ENCODE assay signal across 12 cellular contexts in the genomic region with DNA sequence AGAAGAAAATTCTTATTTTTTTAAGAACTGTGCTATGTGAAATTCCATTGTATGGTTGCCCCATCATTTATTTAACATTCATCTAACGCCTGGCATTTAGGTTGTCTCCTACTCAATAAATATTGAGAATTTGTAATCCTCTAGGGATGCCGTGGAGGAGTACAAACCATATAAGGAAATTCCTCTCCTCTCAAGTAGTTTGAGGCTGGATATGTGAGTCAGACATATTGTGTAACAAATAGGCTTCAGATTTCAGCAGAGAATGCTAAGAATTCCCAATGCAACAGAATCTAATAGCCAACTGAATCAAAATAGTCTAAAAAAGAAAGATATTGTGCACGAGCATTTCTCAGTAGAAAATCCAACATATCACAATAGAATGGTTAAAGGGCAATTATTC.
DNase-seq lines count a peak whose midpoint lies in the region; ATAC-seq, FAIRE-seq and TF ChIP-seq lines count a peak whose summit lies in the region.
"Had no signal": no experiment of that assay in that cellular context is flagged by ENCODE, and none has a peak within 500 bp of the region (broad histone marks: within the 10 kb centered on the region; RNA-seq: fewer than 3 reads in every experiment).

No MANE protein-coding gene starts in this region.

- peak overlapping the region; percentile 38; the same call in 1 of the 2 replicates for H3K4me3 ChIP-seq in ACC112 (ENCODE audit: low read depth, low read length)
- H3K4me3 ChIP-seq in astrocyte (ENCODE audit: insufficient read depth, low read depth, low read length): no peak overlapping the region

- no peaks in the 10 kb centered on the region for H3K79me2 ChIP-seq in ACC112 (ENCODE audit: control insufficient read depth, insufficient read depth, low read length, unreplicated experiment)
- no peaks in the 10 kb centered on the region for H3K79me2 ChIP-seq in astrocyte (ENCODE audit: insufficient read depth, low read length)

- H4K20me1 ChIP-seq in astrocyte (ENCODE audit: insufficient read depth, low read length): no peaks in the 10 kb centered on the region

- CTCF ChIA-PET in WTC11 (lab: Charles Lee): interaction anchor here (1.0 kb wide), 1 partner anchor 18 kb away, joined by 3 read pairs; no protein-coding TSS in a partner anchor

- ATAC-seq in WTC11: no peak
- ATAC-seq: CD8-positive, alpha-beta T cell; naive thymus-derived CD8-positive, alpha-beta T cell had no signal

- H3K4me2 ChIP-seq in astrocyte (ENCODE audit: low read length): peak overlapping the region; percentile 26

- H3K9ac ChIP-seq in astrocyte (ENCODE audit: low read length): no peak overlapping the region

- H3K9me3 ChIP-seq in astrocyte (ENCODE audit: insufficient read depth, low read depth, low read length): no peaks in the 10 kb centered on the region

- H3K27me3 ChIP-seq in ACC112 (ENCODE audit: insufficient read depth, low read length): no peaks in the 10 kb centered on the region
- H3K27me3 ChIP-seq in astrocyte (ENCODE audit: insufficient read depth, low read length): no peaks in the 10 kb centered on the region

- no peak for TF ChIP-seq CTCF in astrocyte (IDR thresholded peaks at IDR 0.05; ENCODE audit: insufficient read depth, low read depth, low read length)
- TF ChIP-seq CTCF in GM13976 (IDR thresholded peaks at IDR 0.05; ENCODE audit: borderline replicate concordance, control extremely low read depth, extremely low read depth, insufficient read depth, missing control alignments): no peak
- TF ChIP-seq CTCF in WTC11 (IDR thresholded peaks at IDR 0.05): no peak

- in situ Hi-C loops in GM13976 (cut with MboI; ENCODE audit: low sequenced_read_pairs, unreplicated experiment): no loop called here

- H3K4me1 ChIP-seq in ACC112 (ENCODE audit: control insufficient read depth, insufficient read depth, low read length, unreplicated experiment): peaks cover 20% of the 10 kb centered on the region
- H3K4me1 ChIP-seq in astrocyte (ENCODE audit: insufficient read depth, low read length): peaks cover 9% of the 10 kb centered on the region

- H3K27me3 Mint-ChIP-seq in astrocyte (ENCODE audit: low read depth, unreplicated experiment) (no peaks in the 10 kb centered on the region), WTC11 (ENCODE audit: low read depth) (no peaks in the 10 kb centered on the region)

- H3K36me3 Mint-ChIP-seq in astrocyte (ENCODE audit: low read depth, unreplicated experiment) (no peaks in the 10 kb centered on the region), WTC11 (no peaks in the 10 kb centered on the region)
- H3K36me3 Mint-ChIP-seq: CD8-positive, alpha-beta T cell; naive thymus-derived CD8-positive, alpha-beta T cell had no signal

- FAIRE-seq in astrocyte (lab: Jason Lieb, UNC): peak; percentile 93

- peaks cover 12% of the 10 kb centered on the region for H3K4me1 Mint-ChIP-seq in astrocyte (ENCODE audit: low read depth, unreplicated experiment)
- H3K4me1 Mint-ChIP-seq in WTC11: peaks cover 15% of the 10 kb centered on the region

- H3K9me3 Mint-ChIP-seq in astrocyte (ENCODE audit: unreplicated experiment): no peaks in the 10 kb centered on the region
- no peaks in the 10 kb centered on the region for H3K9me3 Mint-ChIP-seq in WTC11
- H3K9me3 Mint-ChIP-seq: CD8-positive, alpha-beta T cell had no signal

- H3K27ac Mint-ChIP-seq in astrocyte (ENCODE audit: unreplicated experiment) (no peak overlapping the region), WTC11 (no peak overlapping the region)
- H3K27ac Mint-ChIP-seq: CD8-positive, alpha-beta T cell; naive thymus-derived CD8-positive, alpha-beta T cell had no signal

- H3K4me3 Mint-ChIP-seq in astrocyte (ENCODE audit: unreplicated experiment) (no peak overlapping the region), WTC11 (no peak overlapping the region)
- H3K4me3 Mint-ChIP-seq: CD8-positive, alpha-beta T cell; naive thymus-derived CD8-positive, alpha-beta T cell had no signal

- peak overlapping the region; percentile 72 for H3K27ac ChIP-seq in ACC112 (ENCODE audit: low read depth, low read length)
- H3K27ac ChIP-seq in astrocyte (ENCODE audit: low read depth, low read length): no peak overlapping the region

- no peak overlapping the region for H2AFZ ChIP-seq in ACC112 (ENCODE audit: low read length, unreplicated experiment)
- H2AFZ ChIP-seq in astrocyte (ENCODE audit: low read depth, low read length): no peak overlapping the region

- DNase-seq in HPDE6-E6E7 (ENCODE audit: extremely low spot score) (peak; percentile 23), astrocyte (ENCODE audit: low read depth) (peak; percentile 91), left kidney (ENCODE audit: low read depth, low spot score) (peak; percentile 46), GM13976 (ENCODE audit: low spot score) (no peak), NCI-H526 (lab: John Stamatoyannopoulos, UW) (no peak), WTC11 (ENCODE audit: low spot score) (no peak)
- no peak for DNase-seq in activated naive CD4-positive, alpha-beta T cell (lab: John Stamatoyannopoulos, UW)
- DNase-seq: activated CD4-positive, alpha-beta T cell treated with anti-CD3 and anti-CD28 coated beads for 48 hours; CD8-positive, alpha-beta T cell; H7; naive thymus-derived CD8-positive, alpha-beta T cell had no signal

- no peaks in the 10 kb centered on the region for H3K36me3 ChIP-seq in ACC112 (ENCODE audit: insufficient read depth, low read length)
- H3K36me3 ChIP-seq in astrocyte (ENCODE audit: insufficient read depth, low read length): no peaks in the 10 kb centered on the region

- POLR2A ChIA-PET in WTC11 (lab: Charles Lee): no interaction called here

TF ChIP-seq in WTC11, 78 proteins besides CTCF, POLR2A, EP300 and RAD21:
- TF ChIP-seq ZNF263 (CRISPR knock-in tag; IDR thresholded peaks at IDR 0.05; ENCODE audit: low read depth) (no peak), JAZF1 (CRISPR knock-in tag; IDR thresholded peaks at IDR 0.05) (no peak), NFE2L1 (CRISPR knock-in tag; IDR thresholded peaks at IDR 0.05) (no peak), HMGA2 (CRISPR knock-in tag; IDR thresholded peaks at IDR 0.05) (no peak), ETV6 (CRISPR knock-in tag; IDR thresholded peaks at IDR 0.05) (no peak), KAT7 (CRISPR knock-in tag; IDR thresholded peaks at IDR 0.05; ENCODE audit: borderline replicate concordance) (no peak), ELF4 (CRISPR knock-in tag; IDR thresholded peaks at IDR 0.05; ENCODE audit: low read depth) (no peak), STAT6 (CRISPR knock-in tag; conservative IDR thresholded peaks at IDR 0.05; ENCODE audit: low read depth) (no peak), NR3C1 (CRISPR knock-in tag; conservative IDR thresholded peaks at IDR 0.05; ENCODE audit: low read depth) (no peak), JUN (CRISPR knock-in tag; IDR thresholded peaks at IDR 0.05) (no peak), FOXK1 (CRISPR knock-in tag; IDR thresholded peaks at IDR 0.05) (no peak), NFATC4 (CRISPR knock-in tag; IDR thresholded peaks at IDR 0.05) (no peak)
- TF ChIP-seq, protein P1, sequence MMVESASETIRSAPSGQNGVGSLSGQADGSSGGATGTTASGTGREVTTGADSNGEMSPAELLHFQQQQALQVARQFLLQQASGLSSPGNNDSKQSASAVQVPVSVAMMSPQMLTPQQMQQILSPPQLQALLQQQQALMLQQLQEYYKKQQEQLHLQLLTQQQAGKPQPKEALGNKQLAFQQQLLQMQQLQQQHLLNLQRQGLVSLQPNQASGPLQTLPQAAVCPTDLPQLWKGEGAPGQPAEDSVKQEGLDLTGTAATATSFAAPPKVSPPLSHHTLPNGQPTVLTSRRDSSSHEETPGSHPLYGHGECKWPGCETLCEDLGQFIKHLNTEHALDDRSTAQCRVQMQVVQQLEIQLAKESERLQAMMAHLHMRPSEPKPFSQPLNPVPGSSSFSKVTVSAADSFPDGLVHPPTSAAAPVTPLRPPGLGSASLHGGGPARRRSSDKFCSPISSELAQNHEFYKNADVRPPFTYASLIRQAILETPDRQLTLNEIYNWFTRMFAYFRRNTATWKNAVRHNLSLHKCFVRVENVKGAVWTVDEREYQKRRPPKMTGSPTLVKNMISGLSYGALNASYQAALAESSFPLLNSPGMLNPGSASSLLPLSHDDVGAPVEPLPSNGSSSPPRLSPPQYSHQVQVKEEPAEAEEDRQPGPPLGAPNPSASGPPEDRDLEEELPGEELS (CRISPR knock-in tag; IDR thresholded peaks at IDR 0.05): no peak
- TF ChIP-seq, protein P2, sequence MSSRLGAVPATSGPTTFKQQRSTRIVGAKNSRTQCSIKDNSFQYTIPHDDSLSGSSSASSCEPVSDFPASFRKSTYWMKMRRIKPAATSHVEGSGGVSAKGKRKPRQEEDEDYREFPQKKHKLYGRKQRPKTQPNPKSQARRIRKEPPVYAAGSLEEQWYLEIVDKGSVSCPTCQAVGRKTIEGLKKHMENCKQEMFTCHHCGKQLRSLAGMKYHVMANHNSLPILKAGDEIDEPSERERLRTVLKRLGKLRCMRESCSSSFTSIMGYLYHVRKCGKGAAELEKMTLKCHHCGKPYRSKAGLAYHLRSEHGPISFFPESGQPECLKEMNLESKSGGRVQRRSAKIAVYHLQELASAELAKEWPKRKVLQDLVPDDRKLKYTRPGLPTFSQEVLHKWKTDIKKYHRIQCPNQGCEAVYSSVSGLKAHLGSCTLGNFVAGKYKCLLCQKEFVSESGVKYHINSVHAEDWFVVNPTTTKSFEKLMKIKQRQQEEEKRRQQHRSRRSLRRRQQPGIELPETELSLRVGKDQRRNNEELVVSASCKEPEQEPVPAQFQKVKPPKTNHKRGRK (CRISPR knock-in tag; IDR thresholded peaks at IDR 0.05; ENCODE audit: borderline replicate concordance): no peak

Comparison
In these comparisons a context has a peak if more than half of its experiments do, and no peak if none do; other contexts are left out.
1. DNase-seq: peak in HPDE6-E6E7 (single experiment), astrocyte (single experiment) and left kidney (single experiment); none in activated naive CD4-positive, alpha-beta T cell (0 of 4), GM13976 (single experiment), NCI-H526 (0 of 2) and WTC11 (single experiment).